Comparison of ENCODE assay signal across 1 cellular context in the genomic region with DNA sequence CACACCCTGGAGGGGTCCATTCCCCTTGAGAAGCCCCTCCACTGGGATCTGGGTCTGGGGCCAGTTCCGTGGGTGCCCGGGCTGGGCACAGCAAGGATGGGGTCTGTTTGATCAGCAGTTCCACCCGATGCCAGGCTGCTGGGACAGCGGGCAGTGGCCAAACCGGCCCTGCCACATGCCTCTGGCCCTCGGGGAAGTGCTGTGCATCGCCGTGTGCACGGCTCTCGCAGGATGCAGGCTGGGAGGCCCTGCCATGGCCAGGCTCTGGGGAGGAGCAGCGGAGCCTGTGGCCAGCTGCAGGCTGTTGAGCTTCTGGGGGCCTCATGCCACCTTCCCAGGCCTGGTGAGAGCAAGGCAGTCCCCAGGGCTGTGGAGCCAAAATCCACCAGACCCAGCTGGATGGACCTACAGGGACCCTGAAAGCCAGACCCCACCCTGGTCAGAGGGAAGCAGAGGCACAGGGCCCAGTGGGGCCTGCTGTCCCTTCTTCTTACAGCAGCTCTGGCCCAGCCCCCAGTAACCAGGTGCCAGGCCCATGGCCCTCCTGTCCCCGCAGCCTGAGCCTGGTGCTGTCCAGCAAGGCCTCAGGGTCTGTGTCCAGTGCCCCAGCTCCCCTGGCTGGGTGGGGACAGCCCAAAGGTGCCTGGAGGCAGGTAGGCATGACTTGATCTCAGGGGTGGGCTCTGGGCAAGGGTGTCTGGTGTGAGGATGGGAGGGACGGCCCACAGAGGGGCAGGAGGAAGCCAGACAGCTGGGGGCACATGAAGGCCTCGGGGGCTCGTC.
A peak's percentile ranks its signal among the peaks of the same experiment; 100 is the strongest.
TF ChIP-seq lines count a peak whose summit lies in the region.

No MANE protein-coding gene starts in this region.

TF ChIP-seq in A549, 52 proteins besides CTCF, POLR2A, EP300 and RAD21:
- TF ChIP-seq, protein P1, sequence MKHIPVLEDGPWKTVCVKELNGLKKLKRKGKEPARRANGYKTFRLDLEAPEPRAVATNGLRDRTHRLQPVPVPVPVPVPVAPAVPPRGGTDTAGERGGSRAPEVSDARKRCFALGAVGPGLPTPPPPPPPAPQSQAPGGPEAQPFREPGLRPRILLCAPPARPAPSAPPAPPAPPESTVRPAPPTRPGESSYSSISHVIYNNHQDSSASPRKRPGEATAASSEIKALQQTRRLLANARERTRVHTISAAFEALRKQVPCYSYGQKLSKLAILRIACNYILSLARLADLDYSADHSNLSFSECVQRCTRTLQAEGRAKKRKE (CRISPR knock-in tag; IDR thresholded peaks at IDR 0.05; ENCODE audit: low read depth), result peak; percentile 70; the same call in 1 of the 2 replicates
- TF ChIP-seq ESRRA (IDR thresholded peaks at IDR 0.05; ENCODE audit: borderline replicate concordance, low read length) (no peak), HOXB13 (CRISPR knock-in tag; IDR thresholded peaks at IDR 0.05; ENCODE audit: low read depth) (peak; percentile 54; the same call in 1 of the 2 replicates), RARB (CRISPR knock-in tag; IDR thresholded peaks at IDR 0.05) (no peak), JUN (IDR thresholded peaks at IDR 0.05) (peak in 1 of 2 experiments; percentile 4; a peak in 1 of 5 replicates), BHLHE40 (IDR thresholded peaks at IDR 0.05; ENCODE audit: low read depth, low read length) (no peak), SMC3 (IDR thresholded peaks at IDR 0.05) (no peak), ZC3H11A (IDR thresholded peaks at IDR 0.05) (no peak)
- TF ChIP-seq, protein P2, sequence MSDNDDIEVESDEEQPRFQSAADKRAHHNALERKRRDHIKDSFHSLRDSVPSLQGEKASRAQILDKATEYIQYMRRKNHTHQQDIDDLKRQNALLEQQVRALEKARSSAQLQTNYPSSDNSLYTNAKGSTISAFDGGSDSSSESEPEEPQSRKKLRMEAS (IDR thresholded peaks at IDR 0.05), result peak; percentile 78
TF ChIP-seq in A549: peak in this region for 4.
